ENCODE assay signal across 21 cellular contexts in genomic region chr20:64113796-64114355, GRCh38. TPM values are rescaled to one million over a fixed set of nuclear protein-coding genes. Genes with fewer than 3 reads are reported as not detected.
A peak's percentile ranks its signal among the peaks of the same experiment; 100 is the strongest.
DNase-seq lines count a peak whose midpoint lies in the region; ATAC-seq, FAIRE-seq and TF ChIP-seq lines count a peak whose summit lies in the region.
"Had no signal": no experiment of that assay in that cellular context is flagged by ENCODE, and none has a peak within 500 bp of the region (broad histone marks: within the 10 kb centered on the region; RNA-seq: fewer than 3 reads in every experiment).

No MANE protein-coding gene starts in this region.

- H3K36me3 Mint-ChIP-seq in activated naive CD4-positive, alpha-beta T cell treated with anti-CD3 and anti-CD28 coated beads, Interleukin-2, amount 10 ng/mL, durations not matched to agents 7 days and 5 days, result no peaks in the 10 kb centered on the region
- no peaks in the 10 kb centered on the region for H3K36me3 Mint-ChIP-seq in activated naive CD4-positive, alpha-beta T cell treated with anti-CD3 and anti-CD28 coated beads for 36 hours (ENCODE audit: low read depth)
- H3K36me3 Mint-ChIP-seq in WTC11, result no peaks in the 10 kb centered on the region

- H3K4me3 ChIP-seq in kidney (ENCODE audit: low read length in 2 of 2) (no peak overlapping the region), suprapubic skin (no peak overlapping the region)
- H3K4me3 ChIP-seq: colonic mucosa, HAP-1, hepatocyte, uterus had no signal

- peaks cover 21% of the 10 kb centered on the region for H3K27me3 Mint-ChIP-seq in activated naive CD4-positive, alpha-beta T cell treated with anti-CD3 and anti-CD28 coated beads, Interleukin-2, amount 10 ng/mL, durations not matched to agents 7 days and 5 days
- no peaks in the 10 kb centered on the region for H3K27me3 Mint-ChIP-seq in activated naive CD4-positive, alpha-beta T cell treated with anti-CD3 and anti-CD28 coated beads for 36 hours (ENCODE audit: low read depth)
- H3K27me3 Mint-ChIP-seq in WTC11 (ENCODE audit: low read depth), result no peaks in the 10 kb centered on the region

- no peaks in the 10 kb centered on the region for H3K9me3 Mint-ChIP-seq in activated naive CD4-positive, alpha-beta T cell treated with anti-CD3 and anti-CD28 coated beads, Interleukin-2, amount 10 ng/mL, durations not matched to agents 7 days and 5 days
- H3K9me3 Mint-ChIP-seq in activated naive CD4-positive, alpha-beta T cell treated with anti-CD3 and anti-CD28 coated beads for 36 hours, result no peaks in the 10 kb centered on the region
- no peaks in the 10 kb centered on the region for H3K9me3 Mint-ChIP-seq in WTC11
- H3K9me3 Mint-ChIP-seq: nephron progenitor cell had no signal

- no peak for TF ChIP-seq POLR2A in suprapubic skin (IDR thresholded peaks at IDR 0.05)

- H3K27ac ChIP-seq in kidney (ENCODE audit: low read depth in 2 of 2, low read length in 2 of 2) (no peak overlapping the region), suprapubic skin (no peak overlapping the region), substantia nigra (ENCODE audit: low read depth, low read length, poor library complexity, severe bottlenecking) (no peak overlapping the region)
- H3K27ac ChIP-seq: colonic mucosa, hepatocyte, uterus, WERI-Rb-1 had no signal

- H3K27ac Mint-ChIP-seq in activated naive CD4-positive, alpha-beta T cell treated with anti-CD3 and anti-CD28 coated beads, Interleukin-2, amount 10 ng/mL, durations not matched to agents 7 days and 5 days, result no peak overlapping the region
- no peak overlapping the region for H3K27ac Mint-ChIP-seq in activated naive CD4-positive, alpha-beta T cell treated with anti-CD3 and anti-CD28 coated beads for 36 hours
- H3K27ac Mint-ChIP-seq in WTC11, result peak overlapping the region; percentile 53; the same call in 1 of the 2 replicates
- H3K27ac Mint-ChIP-seq: nephron progenitor cell had no signal

- TF ChIP-seq EP300 in suprapubic skin (IDR thresholded peaks at IDR 0.05), result no peak

- TF ChIP-seq CTCF in WTC11 (IDR thresholded peaks at IDR 0.05) (no peak), kidney (IDR thresholded peaks at IDR 0.05; ENCODE audit: borderline replicate concordance, extremely low read depth, insufficient read depth) (no peak), suprapubic skin (IDR thresholded peaks at IDR 0.05) (no peak)

- H3K4me1 Mint-ChIP-seq in activated naive CD4-positive, alpha-beta T cell treated with anti-CD3 and anti-CD28 coated beads, Interleukin-2, amount 10 ng/mL, durations not matched to agents 7 days and 5 days, result no peaks in the 10 kb centered on the region
- no peaks in the 10 kb centered on the region for H3K4me1 Mint-ChIP-seq in activated naive CD4-positive, alpha-beta T cell treated with anti-CD3 and anti-CD28 coated beads for 36 hours (ENCODE audit: low read depth)
- H3K4me1 Mint-ChIP-seq in WTC11, result no peaks in the 10 kb centered on the region

- no peak for FAIRE-seq in kidney (lab: Jason Lieb, UNC)
- FAIRE-seq: keratinocyte had no signal

- POLR2A ChIA-PET in WTC11 (lab: Charles Lee), result no interaction called here

- ATAC-seq in WTC11, result no peak

- peaks cover 2% of the 10 kb centered on the region for H3K27me3 ChIP-seq in suprapubic skin
- H3K27me3 ChIP-seq: colonic mucosa, hepatocyte, uterus had no signal

- CTCF ChIA-PET in activated naive CD4-positive, alpha-beta T cell treated with anti-CD3 and anti-CD28 coated beads, Interleukin-2, amount 10 ng/mL, durations not matched to agents 7 days and 5 days (lab: Charles Lee), result no interaction called here
- CTCF ChIA-PET in activated naive CD4-positive, alpha-beta T cell treated with anti-CD3 and anti-CD28 coated beads for 36 hours (lab: Charles Lee), result interaction anchor here (1.1 to 1.7 kb wide), 2 partner anchors 11 to 30 kb away, joined by 3 to 6 read pairs; no protein-coding TSS in a partner anchor
- CTCF ChIA-PET in WTC11 (lab: Charles Lee), result interaction anchor here (0.6 to 5.9 kb wide), 3 partner anchors 12 to 49 kb away, joined by 4 to 30 read pairs (median 4); no protein-coding TSS in a partner anchor

- H3K4me1 ChIP-seq in kidney (ENCODE audit: control insufficient read depth in 1 of 2, insufficient read depth in 1 of 2, low read depth in 1 of 2, low read length in 2 of 2), result no peaks in the 10 kb centered on the region
- no peaks in the 10 kb centered on the region for H3K4me1 ChIP-seq in suprapubic skin
- H3K4me1 ChIP-seq: colonic mucosa, HAP-1, uterus had no signal

- 73% methylated on average over 4 of the region's 13 CpGs for WGBS in suprapubic skin

- peak; percentile 16 for DNase-seq in activated naive CD4-positive, alpha-beta T cell treated with anti-CD3 and anti-CD28 coated beads, Interleukin-2, amount 10 ng/mL, durations not matched to agents 7 days and 5 days
- DNase-seq in activated naive CD4-positive, alpha-beta T cell treated with anti-CD3 and anti-CD28 coated beads for 36 hours, result no peak
- no peak for DNase-seq in WTC11 (ENCODE audit: low spot score)
- peak; percentile 46 for DNase-seq in kidney
- DNase-seq in suprapubic skin (ENCODE audit: low spot score in 2 of 2), result peak; percentile 49 to 50
- DNase-seq in substantia nigra (lab: John Stamatoyannopoulos, UW), result no peak
- DNase-seq in NCI-H2107 treated with DMSO at 0.1 percent for 48 hours (lab: John Stamatoyannopoulos, UW; ENCODE audit: unreplicated experiment), result no peak
- DNase-seq in NCI-H1092 treated with DMSO at 0.1 percent for 48 hours (lab: John Stamatoyannopoulos, UW), result no peak
- DNase-seq: activated naive CD4-positive, alpha-beta T cell treated with anti-CD3 and anti-CD28 coated beads, Interleukin-2, amount 50 U/mL, for 16 hours; colonic mucosa; COR-L47; NCI-H1930; NCI-H446; nephron progenitor cell; stimulated activated naive CD4-positive, alpha-beta T cell; T-helper 1 cell; uterus; WERI-Rb-1 had no signal

- H3K36me3 ChIP-seq in kidney (ENCODE audit: control insufficient read depth in 1 of 2, insufficient read depth in 2 of 2, low read length in 2 of 2) (no peaks in the 10 kb centered on the region), suprapubic skin (no peaks in the 10 kb centered on the region)
- H3K36me3 ChIP-seq: colonic mucosa, HAP-1, uterus, WERI-Rb-1 had no signal

- H3K9me3 ChIP-seq in kidney (ENCODE audit: control insufficient read depth in 1 of 2, low read length in 2 of 2), result no peaks in the 10 kb centered on the region
- H3K9me3 ChIP-seq in suprapubic skin, result no peaks in the 10 kb centered on the region
- H3K9me3 ChIP-seq: colonic mucosa, HAP-1, uterus had no signal

- intact Hi-C loops in activated naive CD4-positive, alpha-beta T cell treated with anti-CD3 and anti-CD28 coated beads for 36 hours (cut with micrococcal nuclease), result no loop called here
- intact Hi-C loops in kidney (cut with DNase I), result no loop called here

- no peak overlapping the region for H3K9ac ChIP-seq in kidney (ENCODE audit: low read length in 2 of 2)

- no peak overlapping the region for H3K4me3 Mint-ChIP-seq in activated naive CD4-positive, alpha-beta T cell treated with anti-CD3 and anti-CD28 coated beads, Interleukin-2, amount 10 ng/mL, durations not matched to agents 7 days and 5 days
- no peak overlapping the region for H3K4me3 Mint-ChIP-seq in activated naive CD4-positive, alpha-beta T cell treated with anti-CD3 and anti-CD28 coated beads for 36 hours
- H3K4me3 Mint-ChIP-seq in WTC11, result no peak overlapping the region
- H3K4me3 Mint-ChIP-seq: nephron progenitor cell had no signal

TF ChIP-seq in WTC11, 78 proteins besides CTCF, POLR2A, EP300 and RAD21:
- TF ChIP-seq TCF7 (CRISPR knock-in tag; IDR thresholded peaks at IDR 0.05; ENCODE audit: low read depth), result no peak
- TF ChIP-seq E2F4 (CRISPR knock-in tag; IDR thresholded peaks at IDR 0.05; ENCODE audit: borderline replicate concordance, low read depth), result no peak
- TF ChIP-seq ZNF423 (CRISPR knock-in tag; IDR thresholded peaks at IDR 0.05), result no peak

RNA-seq across cellular contexts. Expression of gene NPBWR2, which starts 6.5 kb away (rescaled TPM):
- not detected for total RNA-seq in activated naive CD4-positive, alpha-beta T cell treated with anti-CD3 and anti-CD28 coated beads for 36 hours
- total RNA-seq in WTC11 (2021) (not detected in 3 replicates), kidney (not detected), suprapubic skin (not detected)
- not detected for polyA plus RNA-seq in kidney (ENCODE audit: insufficient read depth, low read depth, low replicate concordance)
- total RNA-seq: colonic mucosa, hepatocyte, uterus had no signal
- polyA plus RNA-seq: hepatocyte, keratinocyte had no signal

RNA-seq across cellular contexts. Expression of gene LKAAEAR1, which starts 29.7 kb away (rescaled TPM):
- under 1 TPM; 0.33 to 0.62 TPM for total RNA-seq in activated naive CD4-positive, alpha-beta T cell treated with anti-CD3 and anti-CD28 coated beads for 36 hours
- 0.53 to 1.7 TPM (median 0.73 TPM) in 3 replicates for total RNA-seq in WTC11 (2021)
- 0.31 TPM for total RNA-seq in kidney
- not detected for polyA plus RNA-seq in kidney (ENCODE audit: insufficient read depth, low read depth, low replicate concordance)
- total RNA-seq in suprapubic skin, result not detected
- total RNA-seq: colonic mucosa, hepatocyte, uterus had no signal
- polyA plus RNA-seq: keratinocyte had no signal

RNA-seq across cellular contexts. Expression of gene OPRL1, which starts 34.0 kb away (rescaled TPM):
- total RNA-seq in activated naive CD4-positive, alpha-beta T cell treated with anti-CD3 and anti-CD28 coated beads for 36 hours, result under 1 TPM; 0.45 to 0.47 TPM
- total RNA-seq in WTC11 (2021), result 1.7 to 2.2 TPM (median 2.0 TPM) in 3 replicates
- total RNA-seq in kidney, result 1.2 TPM
- 0.39 TPM for polyA plus RNA-seq in kidney (ENCODE audit: insufficient read depth, low read depth, low replicate concordance)
- under 1 TPM; 0.45 to 0.68 (median 0.52) TPM for total RNA-seq in suprapubic skin

RNA-seq across cellular contexts. Expression of gene RGS19, which starts 34.6 kb away (rescaled TPM):
- 10 to 100 TPM; 20.6 to 23.5 TPM for total RNA-seq in activated naive CD4-positive, alpha-beta T cell treated with anti-CD3 and anti-CD28 coated beads for 36 hours
- total RNA-seq in WTC11 (2021) (13.8 to 15.9 TPM (median 15.1 TPM) in 3 replicates), kidney (20.2 TPM), suprapubic skin (10 to 100 TPM; 14.8 to 18.4 (median 16.2) TPM)
- polyA plus RNA-seq in kidney (ENCODE audit: insufficient read depth, low read depth, low replicate concordance), result 6.8 TPM

RNA-seq across cellular contexts. Expression of gene MYT1, which starts 50.4 kb away (rescaled TPM):
- under 1 TPM; 0.05 TPM for total RNA-seq in activated naive CD4-positive, alpha-beta T cell treated with anti-CD3 and anti-CD28 coated beads for 36 hours
- total RNA-seq in WTC11 (2021) (1.9 to 4.3 TPM (median 2.0 TPM) in 3 replicates), kidney (not detected), suprapubic skin (under 1 TPM in 1 of 4 donors, not detected in 3; 0.34 TPM)
- not detected for polyA plus RNA-seq in kidney (ENCODE audit: insufficient read depth, low read depth, low replicate concordance)
- polyA plus RNA-seq: keratinocyte had no signal

Comparison
In these comparisons a context has a peak if more than half of its experiments do, and no peak if none do; other contexts are left out.
1. DNase-seq: peak in activated naive CD4-positive, alpha-beta T cell treated with anti-CD3 and anti-CD28 coated beads, Interleukin-2, amount 10 ng/mL, durations not matched to agents 7 days and 5 days (single experiment), kidney (single experiment) and suprapubic skin (2 of 2); none in activated naive CD4-positive, alpha-beta T cell treated with anti-CD3 and anti-CD28 coated beads for 36 hours (single experiment), WTC11 (single experiment), substantia nigra (0 of 49), NCI-H2107 treated with DMSO at 0.1 percent for 48 hours (single experiment) and NCI-H1092 treated with DMSO at 0.1 percent for 48 hours (single experiment).